ENCODE assay signal across 9 cellular contexts in genomic region chr11:121321614-121322243, GRCh38. TPM values are rescaled to one million over a fixed set of nuclear protein-coding genes. Genes with fewer than 3 reads are reported as not detected.
DNase-seq lines count a peak whose midpoint lies in the region; ATAC-seq and TF ChIP-seq lines count a peak whose summit lies in the region.
"Had no signal": no experiment of that assay in that cellular context is flagged by ENCODE, and none has a peak within 500 bp of the region (broad histone marks: within the 10 kb centered on the region; RNA-seq: fewer than 3 reads in every experiment).

No MANE protein-coding gene starts in this region.

- H3K4me2 ChIP-seq in SU-DHL-6 (ENCODE audit: low read depth, low read length, poor library complexity, severe bottlenecking): no peak overlapping the region

- H2AFZ ChIP-seq in SU-DHL-6 (ENCODE audit: low read depth, low read length, severe bottlenecking): no peak overlapping the region

- H3K9me3 ChIP-seq in SU-DHL-6 (ENCODE audit: insufficient read depth, low read length): no peaks in the 10 kb centered on the region
- H3K9me3 ChIP-seq: SJSA1 had no signal

- no peaks in the 10 kb centered on the region for H3K36me3 Mint-ChIP-seq in nephron (ENCODE audit: low read depth)

- DNase-seq in COR-L47 (lab: John Stamatoyannopoulos, UW) (peak; percentile 49), epithelial cell of proximal tubule (ENCODE audit: low read depth) (no peak), NCI-H1048 (lab: John Stamatoyannopoulos, UW) (no peak)
- DNase-seq in Jurkat, Clone E6-1 (ENCODE audit: low read depth, low spot score): peak; percentile 21

- H3K79me2 ChIP-seq in SU-DHL-6 (ENCODE audit: insufficient read depth, low read length): no peaks in the 10 kb centered on the region

- H3K27ac ChIP-seq in SU-DHL-6 (ENCODE audit: low read depth, low read length): no peak overlapping the region
- H3K27ac ChIP-seq: SJSA1 had no signal

- peaks cover 6% of the 10 kb centered on the region; the same call in 1 of the 2 replicates for H3F3A ChIP-seq in SU-DHL-6 (ENCODE audit: insufficient read depth)

- no peaks in the 10 kb centered on the region for H3K36me3 ChIP-seq in SU-DHL-6 (ENCODE audit: low read length)
- H3K36me3 ChIP-seq: SJSA1 had no signal

- no peaks in the 10 kb centered on the region for H3K9me3 Mint-ChIP-seq in nephron

- H3K4me3 Mint-ChIP-seq in nephron: no peak overlapping the region

- no peaks in the 10 kb centered on the region for H4K20me1 ChIP-seq in SU-DHL-6 (ENCODE audit: low read depth, low read length)

- peaks cover 7% of the 10 kb centered on the region for H3K4me1 Mint-ChIP-seq in nephron

- no peaks in the 10 kb centered on the region for H3K27me3 ChIP-seq in SU-DHL-6 (ENCODE audit: low read length)
- H3K27me3 ChIP-seq: SJSA1 had no signal

- peak; percentile 61 for ATAC-seq in GM18858 (IDR thresholded peaks at IDR 0.05; ENCODE audit: unreplicated experiment)
- ATAC-seq in GM18873 (IDR thresholded peaks at IDR 0.05; ENCODE audit: low FRiP score, unreplicated experiment): no peak

- H3K4me3 ChIP-seq in Jurkat, Clone E6-1 (ENCODE audit: low read length): no peak overlapping the region
- no peak overlapping the region for H3K4me3 ChIP-seq in SU-DHL-6 (ENCODE audit: insufficient read depth, low read length, poor library complexity, severe bottlenecking)
- H3K4me3 ChIP-seq in epithelial cell of proximal tubule (ENCODE audit: low read depth, low read length): no peak overlapping the region
- H3K4me3 ChIP-seq: SJSA1 had no signal

- H3K9ac ChIP-seq in SU-DHL-6 (ENCODE audit: low read length): no peak overlapping the region

- H3K27ac Mint-ChIP-seq in nephron: peak overlapping the region in 1 of 3 experiments; percentile 7

- TF ChIP-seq CTCF in SU-DHL-6 (IDR thresholded peaks at IDR 0.05; ENCODE audit: insufficient read depth, low read length, poor library complexity, severe bottlenecking): peak; percentile 70
- TF ChIP-seq CTCF in epithelial cell of proximal tubule (conservative IDR thresholded peaks at IDR 0.05; ENCODE audit: low read depth, low read length): peak; percentile 58
- TF ChIP-seq CTCF in nephron (IDR thresholded peaks at IDR 0.05; ENCODE audit: unreplicated experiment in 3 of 3): peak; percentile 29 to 31 (median 31)

- H3K27me3 Mint-ChIP-seq in nephron (ENCODE audit: low read depth): peaks cover 7% of the 10 kb centered on the region

- no peaks in the 10 kb centered on the region for H3K9me2 ChIP-seq in SU-DHL-6 (replicated peaks; ENCODE audit: insufficient read depth, low read length)

RNA-seq across cellular contexts. Expression of gene SC5D, which starts 29.2 kb away (rescaled TPM):
- 27.3 TPM for polyA plus RNA-seq in Jurkat, Clone E6-1 (2012; ENCODE audit: insufficient read depth, insufficient read length)
- total RNA-seq in epithelial cell of proximal tubule: 20.8 and 42.3 TPM in 2 replicates

Comparison
In these comparisons a context has a peak if more than half of its experiments do, and no peak if none do; other contexts are left out.
1. DNase-seq: peak in COR-L47 (single experiment) and Jurkat, Clone E6-1 (single experiment); none in epithelial cell of proximal tubule (single experiment) and NCI-H1048 (single experiment).
2. Peak in every context shown above with its lines, with median percentiles within 50 percentile points of each other: CTCF ChIP-seq.